In the genomic region with DNA sequence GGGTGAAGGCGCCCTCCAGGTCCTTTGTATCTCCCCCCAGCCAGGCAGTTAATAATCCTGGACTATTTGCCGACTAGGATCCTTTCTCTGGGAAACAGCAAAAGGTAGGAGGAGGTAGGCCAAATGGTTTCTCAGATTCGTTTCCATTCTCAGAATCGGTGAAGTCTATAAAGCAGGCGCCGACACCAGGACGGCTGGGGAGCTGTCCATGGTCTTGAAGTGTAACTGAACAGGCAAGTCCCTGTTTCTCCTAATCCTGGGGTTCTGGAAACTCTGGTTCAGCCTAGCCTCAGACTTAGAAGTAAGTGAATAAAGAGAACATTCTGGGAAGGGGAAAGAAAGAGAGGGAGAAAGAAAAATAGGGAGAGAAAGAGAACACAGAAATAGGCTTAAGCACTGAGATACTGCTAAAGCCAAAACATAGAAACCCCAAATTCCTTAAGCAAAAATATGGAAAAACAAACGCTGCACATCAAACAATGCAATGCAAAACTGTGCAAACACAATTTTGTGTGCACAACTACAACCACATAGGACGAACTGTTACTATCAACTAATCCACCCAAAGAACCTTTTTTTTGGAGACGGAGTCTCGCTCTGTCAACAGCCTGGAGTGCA, we compare ENCODE assay signal across 9 cellular contexts. TPM values are rescaled to one million over a fixed set of nuclear protein-coding genes. Genes with fewer than 3 reads are reported as not detected.
DNase-seq lines count a peak whose midpoint lies in the region; ATAC-seq, FAIRE-seq and TF ChIP-seq lines count a peak whose summit lies in the region.
"Had no signal": no experiment of that assay in that cellular context is flagged by ENCODE, and none has a peak within 500 bp of the region (broad histone marks: within the 10 kb centered on the region; RNA-seq: fewer than 3 reads in every experiment).

No MANE protein-coding gene starts in this region.

- DNase-seq in A549 (ENCODE audit: low read depth in 1 of 2, low spot score in 1 of 2), result peak; percentile 25 to 72
- peak; percentile 26 for DNase-seq in HT1080 (ENCODE audit: low read depth)
- peak; percentile 51 for DNase-seq in activated CD4-positive, alpha-beta memory T cell treated with anti-CD3 and anti-CD28 coated beads for 36 hours
- peak; percentile 88 for DNase-seq in hepatocyte (ENCODE audit: low spot score)
- DNase-seq in stimulated activated naive CD8-positive, alpha-beta T cell treated with anti-CD3 and anti-CD28 coated beads, Interleukin-15, Interleukin-2, amounts not matched to agents 100 U/mL and 50 U/mL, for 24 hours, result peak; percentile 57
- no peak for DNase-seq in germinal center (ENCODE audit: low spot score)
- DNase-seq in superior temporal gyrus (ENCODE audit: extremely low spot score), result no peak
- no peak for DNase-seq in DMS153 treated with DMSO at 0.1 percent for 48 hours (lab: John Stamatoyannopoulos, UW; ENCODE audit: unreplicated experiment)

- FAIRE-seq in A549 (lab: Jason Lieb, UNC), result no peak

- no peak overlapping the region for H3K4me3 Mint-ChIP-seq in activated CD4-positive, alpha-beta memory T cell treated with anti-CD3 and anti-CD28 coated beads for 36 hours

- TF ChIP-seq CTCF in A549 (IDR thresholded peaks at IDR 0.05) (no peak), hepatocyte (IDR thresholded peaks at IDR 0.05; ENCODE audit: poor library complexity) (no peak)

- H3K9me3 Mint-ChIP-seq in activated CD4-positive, alpha-beta memory T cell treated with anti-CD3 and anti-CD28 coated beads for 36 hours, result no peaks in the 10 kb centered on the region

- ATAC-seq in A549, result peak; percentile 76 to 78; a peak in 5 of 6 replicates
- no peak for ATAC-seq in stimulated activated naive CD8-positive, alpha-beta T cell treated with anti-CD3 and anti-CD28 coated beads, Interleukin-15, Interleukin-2, amounts not matched to agents 100 U/mL and 50 U/mL, for 24 hours

- H3K4me2 ChIP-seq in A549 (no peak overlapping the region), hepatocyte (no peak overlapping the region)

- H3K4me3 ChIP-seq in A549 (no peak overlapping the region), hepatocyte (no peak overlapping the region)

- peaks cover 34% of the 10 kb centered on the region for H3K27me3 Mint-ChIP-seq in activated CD4-positive, alpha-beta memory T cell treated with anti-CD3 and anti-CD28 coated beads for 36 hours

- no peak for TF ChIP-seq EP300 in A549 (IDR thresholded peaks at IDR 0.05)

- H3K9me3 ChIP-seq in A549 (peaks cover 3% of the 10 kb centered on the region; the same call in 1 of the 3 replicates), hepatocyte (ENCODE audit: low read depth) (no peaks in the 10 kb centered on the region)

- H3K9me2 ChIP-seq in hepatocyte (replicated peaks; ENCODE audit: insufficient read depth), result no peaks in the 10 kb centered on the region

- TF ChIP-seq POLR2A in A549 (IDR thresholded peaks at IDR 0.05; ENCODE audit: low read length), result no peak

- H3K36me3 Mint-ChIP-seq in activated CD4-positive, alpha-beta memory T cell treated with anti-CD3 and anti-CD28 coated beads for 36 hours, result no peaks in the 10 kb centered on the region

- no peaks in the 10 kb centered on the region for H4K20me1 ChIP-seq in hepatocyte (ENCODE audit: insufficient read depth, poor library complexity, severe bottlenecking)

- H3K79me2 ChIP-seq in hepatocyte, result no peaks in the 10 kb centered on the region

- 50% methylated on average over 11 of the region's 11 CpGs for WGBS in A549 (ENCODE audit: missing lambda C conversion rate)
- 35% methylated on average over 11 of the region's 11 CpGs for WGBS in hepatocyte (ENCODE audit: low lambda C conversion rate, missing lambda C conversion rate)

- CTCF ChIA-PET in A549 (lab: Yijun Ruan, JAX), result interaction anchor here (0.6 to 4.8 kb wide), 2 partner anchors 10 to 13 kb away, joined by 3 to 19 read pairs; a partner anchor contains a TSS
- CTCF ChIA-PET in activated CD4-positive, alpha-beta memory T cell treated with anti-CD3 and anti-CD28 coated beads for 36 hours (lab: Charles Lee), result no interaction called here

- no peak overlapping the region for H2AFZ ChIP-seq in hepatocyte

- no peaks in the 10 kb centered on the region for H3K27me3 ChIP-seq in hepatocyte

- H3K27ac ChIP-seq in A549 (no peak overlapping the region), hepatocyte (no peak overlapping the region)

- intact Hi-C loops in activated CD4-positive, alpha-beta memory T cell treated with anti-CD3 and anti-CD28 coated beads for 36 hours (cut with micrococcal nuclease), result no loop called here

- H3K27ac Mint-ChIP-seq in activated CD4-positive, alpha-beta memory T cell treated with anti-CD3 and anti-CD28 coated beads for 36 hours, result no peak overlapping the region

- no peak for TF ChIP-seq RAD21 in A549 (conservative IDR thresholded peaks at IDR 0.05 in 1 of 2, IDR thresholded peaks at IDR 0.05 in 1 of 2)

- POLR2A ChIA-PET in A549 (lab: Yijun Ruan, JAX), result interaction anchor here (1.1 kb wide), 1 partner anchor 11 kb away, joined by 3 read pairs; a partner anchor contains a TSS
- POLR2A ChIA-PET in activated CD4-positive, alpha-beta memory T cell treated with anti-CD3 and anti-CD28 coated beads for 36 hours (lab: Charles Lee), result no interaction called here

- H3K36me3 ChIP-seq in hepatocyte (replicated peaks; ENCODE audit: insufficient read depth, low read depth), result no peaks in the 10 kb centered on the region

- H3K4me1 Mint-ChIP-seq in activated CD4-positive, alpha-beta memory T cell treated with anti-CD3 and anti-CD28 coated beads for 36 hours (ENCODE audit: low read depth), result no peaks in the 10 kb centered on the region

- H3K4me1 ChIP-seq in A549 (no peaks in the 10 kb centered on the region), hepatocyte (ENCODE audit: insufficient read depth) (no peaks in the 10 kb centered on the region)

TF ChIP-seq in A549, 52 proteins besides CTCF, POLR2A, EP300 and RAD21:
- TF ChIP-seq, protein P1, sequence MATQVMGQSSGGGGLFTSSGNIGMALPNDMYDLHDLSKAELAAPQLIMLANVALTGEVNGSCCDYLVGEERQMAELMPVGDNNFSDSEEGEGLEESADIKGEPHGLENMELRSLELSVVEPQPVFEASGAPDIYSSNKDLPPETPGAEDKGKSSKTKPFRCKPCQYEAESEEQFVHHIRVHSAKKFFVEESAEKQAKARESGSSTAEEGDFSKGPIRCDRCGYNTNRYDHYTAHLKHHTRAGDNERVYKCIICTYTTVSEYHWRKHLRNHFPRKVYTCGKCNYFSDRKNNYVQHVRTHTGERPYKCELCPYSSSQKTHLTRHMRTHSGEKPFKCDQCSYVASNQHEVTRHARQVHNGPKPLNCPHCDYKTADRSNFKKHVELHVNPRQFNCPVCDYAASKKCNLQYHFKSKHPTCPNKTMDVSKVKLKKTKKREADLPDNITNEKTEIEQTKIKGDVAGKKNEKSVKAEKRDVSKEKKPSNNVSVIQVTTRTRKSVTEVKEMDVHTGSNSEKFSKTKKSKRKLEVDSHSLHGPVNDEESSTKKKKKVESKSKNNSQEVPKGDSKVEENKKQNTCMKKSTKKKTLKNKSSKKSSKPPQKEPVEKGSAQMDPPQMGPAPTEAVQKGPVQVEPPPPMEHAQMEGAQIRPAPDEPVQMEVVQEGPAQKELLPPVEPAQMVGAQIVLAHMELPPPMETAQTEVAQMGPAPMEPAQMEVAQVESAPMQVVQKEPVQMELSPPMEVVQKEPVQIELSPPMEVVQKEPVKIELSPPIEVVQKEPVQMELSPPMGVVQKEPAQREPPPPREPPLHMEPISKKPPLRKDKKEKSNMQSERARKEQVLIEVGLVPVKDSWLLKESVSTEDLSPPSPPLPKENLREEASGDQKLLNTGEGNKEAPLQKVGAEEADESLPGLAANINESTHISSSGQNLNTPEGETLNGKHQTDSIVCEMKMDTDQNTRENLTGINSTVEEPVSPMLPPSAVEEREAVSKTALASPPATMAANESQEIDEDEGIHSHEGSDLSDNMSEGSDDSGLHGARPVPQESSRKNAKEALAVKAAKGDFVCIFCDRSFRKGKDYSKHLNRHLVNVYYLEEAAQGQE (IDR thresholded peaks at IDR 0.05), result peak; percentile 98
- TF ChIP-seq TP53 (CRISPR knock-in tag; IDR thresholded peaks at IDR 0.05) (no peak), HOXB5 (CRISPR knock-in tag; IDR thresholded peaks at IDR 0.05) (no peak), ZNF302 (CRISPR knock-in tag; IDR thresholded peaks at IDR 0.05) (no peak), PHF8 (IDR thresholded peaks at IDR 0.05; ENCODE audit: borderline replicate concordance, low read depth) (no peak), EHMT2 (IDR thresholded peaks at IDR 0.05; ENCODE audit: low read depth) (0 out of 2 replicates have a peak, but pooled peaks have one; percentile 66), ESRRA (IDR thresholded peaks at IDR 0.05; ENCODE audit: borderline replicate concordance, low read length) (no peak), FOSL2 (IDR thresholded peaks at IDR 0.05) (no peak), FOSL2 (CRISPR knock-in tag; IDR thresholded peaks at IDR 0.05) (no peak), SREBF2 (IDR thresholded peaks at IDR 0.05) (no peak), HEYL (CRISPR knock-in tag; IDR thresholded peaks at IDR 0.05) (no peak), HDAC2 (IDR thresholded peaks at IDR 0.05) (no peak), MYC (IDR thresholded peaks at IDR 0.05; ENCODE audit: borderline replicate concordance, low read length) (no peak)

RNA-seq across cellular contexts. Expression of a gene that starts 11.1 kb away (rescaled TPM):
- polyA plus RNA-seq in A549 (2011; rRNA removed) (30.2 and 32.0 TPM in 2 replicates), A549 (2017; fragmentation: RNase III; extraction: RNeasy Plus Mini Kit Qiagen cat#74134 plus additional on column Dnase treatment) (20.9 to 22.7 TPM (median 22.5 TPM) in 3 replicates), hepatocyte (0.71 TPM in 1 of 2 replicates, not detected in the other)
- 15.0 and 15.7 TPM in 2 replicates for polyA plus RNA-seq in A549 (2012; cell fraction: cytosol; rRNA removed)
- polyA plus RNA-seq in A549 (2012; cell fraction: nucleus; rRNA removed), result 10.5 and 15.0 TPM in 2 replicates
- 9.8 and 10.0 TPM in 2 replicates for polyA minus RNA-seq in A549 (2011; rRNA and poly(A)+ RNA removed)
- not detected in 2 replicates for total RNA-seq in HT1080 (2014; rRNA removed; shearing (Covaris generic))
- polyA plus RNA-seq in HT1080 (2015; cell fraction: cytosol; rRNA removed), result not detected in 2 replicates
- not detected in 2 replicates for polyA plus RNA-seq in HT1080 (2015; cell fraction: nucleus; rRNA removed)
- total RNA-seq in activated CD4-positive, alpha-beta memory T cell treated with anti-CD3 and anti-CD28 coated beads for 36 hours, result under 1 TPM; 0.14 to 0.15 TPM
- 0.16 and 0.93 TPM in 2 replicates for total RNA-seq in hepatocyte

RNA-seq across cellular contexts. Expression of a gene that starts 20.1 kb away (rescaled TPM):
- 0.12 and 0.34 TPM in 2 replicates for polyA plus RNA-seq in A549 (2011; rRNA removed)
- 0.04 and 0.08 TPM in 2 replicates for polyA plus RNA-seq in A549 (2012; cell fraction: cytosol; rRNA removed)
- 0.06 and 0.07 TPM in 2 replicates for polyA plus RNA-seq in A549 (2012; cell fraction: nucleus; rRNA removed)
- 0.13 to 0.20 TPM (median 0.16 TPM) in 3 replicates for polyA plus RNA-seq in A549 (2017; fragmentation: RNase III; extraction: RNeasy Plus Mini Kit Qiagen cat#74134 plus additional on column Dnase treatment)
- polyA minus RNA-seq in A549 (2011; rRNA and poly(A)+ RNA removed), result 0.41 and 0.88 TPM in 2 replicates
- total RNA-seq in HT1080 (2014; rRNA removed; shearing (Covaris generic)), result not detected in 2 replicates
- polyA plus RNA-seq in HT1080 (2015; cell fraction: cytosol; rRNA removed), result 0.03 TPM in 1 of 2 replicates, not detected in the other
- 0.09 TPM in 1 of 2 replicates, not detected in the other for polyA plus RNA-seq in HT1080 (2015; cell fraction: nucleus; rRNA removed)
- under 1 TPM in 1 of 2 experiments, not detected in 1; 0.10 TPM for total RNA-seq in activated CD4-positive, alpha-beta memory T cell treated with anti-CD3 and anti-CD28 coated beads for 36 hours
- 0.10 TPM in 1 of 2 replicates, not detected in the other for total RNA-seq in hepatocyte
- not detected in 2 replicates for polyA plus RNA-seq in hepatocyte
- total RNA-seq: mononuclear cell had no signal

Comparison
In these comparisons a context has a peak if more than half of its experiments do, and no peak if none do; other contexts are left out.
1. DNase-seq: peak in A549 (2 of 2), HT1080 (single experiment), activated CD4-positive, alpha-beta memory T cell treated with anti-CD3 and anti-CD28 coated beads for 36 hours (single experiment), hepatocyte (single experiment) and stimulated activated naive CD8-positive, alpha-beta T cell treated with anti-CD3 and anti-CD28 coated beads, Interleukin-15, Interleukin-2, amounts not matched to agents 100 U/mL and 50 U/mL, for 24 hours (single experiment); none in germinal center (single experiment), superior temporal gyrus (single experiment) and DMS153 treated with DMSO at 0.1 percent for 48 hours (single experiment).